20 cellular contexts compared by ENCODE assay signal in the genomic region with DNA sequence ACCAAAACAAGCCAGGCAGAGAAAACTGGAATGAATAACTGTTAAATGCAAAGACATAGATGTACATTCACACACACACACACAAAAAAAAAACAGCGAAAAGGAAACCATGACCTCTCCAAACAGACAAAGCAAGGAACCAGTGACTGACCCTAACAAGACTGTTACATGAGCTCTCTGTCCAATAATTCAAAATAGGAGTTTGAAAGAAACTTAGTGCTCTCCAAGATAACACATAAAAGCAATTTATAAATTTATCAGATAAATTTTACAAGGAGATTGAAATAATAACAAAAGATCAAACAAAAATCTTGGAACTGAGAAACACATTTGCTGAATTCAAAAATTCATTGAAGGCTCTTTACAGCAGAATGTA.
DNase-seq lines count a peak whose midpoint lies in the region; ATAC-seq, FAIRE-seq and TF ChIP-seq lines count a peak whose summit lies in the region.
"Had no signal": no experiment of that assay in that cellular context is flagged by ENCODE, and none has a peak within 500 bp of the region (broad histone marks: within the 10 kb centered on the region; RNA-seq: fewer than 3 reads in every experiment).

No MANE protein-coding gene starts in this region.

- H3K9ac ChIP-seq in KMS-11 (no peak overlapping the region), astrocyte (ENCODE audit: low read length) (no peak overlapping the region), neural cell (ENCODE audit: low read length) (no peak overlapping the region)

- no peak for DNase-seq in astrocyte (ENCODE audit: low read depth)
- DNase-seq in MG63 = no peak
- DNase-seq in stimulated activated CD4-positive, alpha-beta T cell treated with anti-CD3 and anti-CD28 coated beads, Interleukin-1b, Interleukin-23, amount 100 ng/mL, for 48 hours = no peak
- DNase-seq: BE2C; CD4-positive, alpha-beta T cell; COR-L47; DMS79; MV-4-11; NCI-H1105 treated with DMSO at 0.1 percent for 48 hours; NCI-H2029 treated with DMSO at 0.1 percent for 48 hours; NCI-H510A treated with DMSO at 0.1 percent for 48 hours; NCI-H748 treated with DMSO at 0.1 percent for 48 hours; NK-92 treated with Interleukin-12 subunit alpha and Interleukin-12 subunit beta, amount 100 ng/mL, for 24 hours; SHP77 had no signal

- H3K4me3 Mint-ChIP-seq in astrocyte (ENCODE audit: unreplicated experiment) = no peak overlapping the region
- H3K4me3 Mint-ChIP-seq: CD4-positive, alpha-beta T cell had no signal

- H3K27ac ChIP-seq in C4-2B (no peak overlapping the region), KMS-11 (no peak overlapping the region), astrocyte (ENCODE audit: low read depth, low read length) (no peak overlapping the region), neural cell (ENCODE audit: low read length) (no peak overlapping the region)
- H3K27ac ChIP-seq: A549 had no signal

- no peaks in the 10 kb centered on the region for H3K36me3 ChIP-seq in KMS-11 (ENCODE audit: insufficient read depth)
- H3K36me3 ChIP-seq in astrocyte (ENCODE audit: insufficient read depth, low read length) = no peaks in the 10 kb centered on the region
- no peaks in the 10 kb centered on the region for H3K36me3 ChIP-seq in neural cell (ENCODE audit: insufficient read depth, low read length)
- no peaks in the 10 kb centered on the region for H3K36me3 ChIP-seq in MG63
- H3K36me3 ChIP-seq: BE2C had no signal

- no peaks in the 10 kb centered on the region for H3F3A ChIP-seq in neural cell (ENCODE audit: insufficient read depth, low read length, poor library complexity, severe bottlenecking)

- H3K4me1 ChIP-seq in KMS-11 (ENCODE audit: low read depth, poor library complexity, severe bottlenecking) = no peaks in the 10 kb centered on the region
- no peaks in the 10 kb centered on the region for H3K4me1 ChIP-seq in astrocyte (ENCODE audit: insufficient read depth, low read length)
- H3K4me1 ChIP-seq: A549, BE2C had no signal

- H3K4me3 ChIP-seq in KMS-11 (IDR thresholded peaks at IDR 0.05; ENCODE audit: insufficient read depth, low read depth, low read length) (no peak overlapping the region), astrocyte (ENCODE audit: insufficient read depth, low read depth, low read length) (no peak overlapping the region), neural cell (ENCODE audit: low read length) (no peak overlapping the region), MG63 (no peak overlapping the region)
- H3K4me3 ChIP-seq: A549 had no signal

- H3K9me3 ChIP-seq in astrocyte (ENCODE audit: insufficient read depth, low read depth, low read length) = no peaks in the 10 kb centered on the region
- H3K9me3 ChIP-seq in neural cell (ENCODE audit: low read length) = peaks cover 6% of the 10 kb centered on the region
- peaks cover 19% of the 10 kb centered on the region for H3K9me3 ChIP-seq in MG63

- no peak for TF ChIP-seq EP300 in neural cell (conservative IDR thresholded peaks at IDR 0.05; ENCODE audit: poor library complexity, severe bottlenecking)

- H3K9me3 Mint-ChIP-seq in astrocyte (ENCODE audit: unreplicated experiment) = peaks cover 16% of the 10 kb centered on the region

- peak overlapping the region; percentile 96 for H3K27ac Mint-ChIP-seq in astrocyte (ENCODE audit: unreplicated experiment)
- H3K27ac Mint-ChIP-seq: CD4-positive, alpha-beta T cell had no signal

- H3K27me3 ChIP-seq in KMS-11 (ENCODE audit: insufficient read depth, low read depth) (no peaks in the 10 kb centered on the region), astrocyte (ENCODE audit: insufficient read depth, low read length) (no peaks in the 10 kb centered on the region), neural cell (ENCODE audit: insufficient read depth, low read depth, low read length) (no peaks in the 10 kb centered on the region), MG63 (no peaks in the 10 kb centered on the region)
- H3K27me3 ChIP-seq: BE2C had no signal

- no peak for FAIRE-seq in astrocyte (lab: Jason Lieb, UNC)
- FAIRE-seq: A549, GM19239 had no signal

- no peak overlapping the region for H2AFZ ChIP-seq in KMS-11 (ENCODE audit: low read depth)
- H2AFZ ChIP-seq in astrocyte (ENCODE audit: low read depth, low read length) = no peak overlapping the region
- no peak overlapping the region for H2AFZ ChIP-seq in neural cell (ENCODE audit: low read depth, low read length)

- H3K27me3 Mint-ChIP-seq in astrocyte (ENCODE audit: low read depth, unreplicated experiment) = no peaks in the 10 kb centered on the region
- H3K27me3 Mint-ChIP-seq: CD4-positive, alpha-beta T cell had no signal

- TF ChIP-seq RAD21 in neural cell (conservative IDR thresholded peaks at IDR 0.05) = no peak

- H3K4me1 Mint-ChIP-seq in astrocyte (ENCODE audit: low read depth, unreplicated experiment) = peaks cover 3% of the 10 kb centered on the region

- H3K4me2 ChIP-seq in KMS-11 = no peak overlapping the region
- H3K4me2 ChIP-seq in astrocyte (ENCODE audit: low read length) = no peak overlapping the region
- H3K4me2 ChIP-seq in neural cell (ENCODE audit: low read length) = no peak overlapping the region
- H3K4me2 ChIP-seq: A549 had no signal

- peaks cover 4% of the 10 kb centered on the region for H3K36me3 Mint-ChIP-seq in astrocyte (ENCODE audit: low read depth, unreplicated experiment)

- no peaks in the 10 kb centered on the region for H4K20me1 ChIP-seq in KMS-11 (ENCODE audit: insufficient read depth)
- no peaks in the 10 kb centered on the region for H4K20me1 ChIP-seq in astrocyte (ENCODE audit: insufficient read depth, low read length)
- H4K20me1 ChIP-seq in neural cell (ENCODE audit: insufficient read depth) = no peaks in the 10 kb centered on the region

- no peaks in the 10 kb centered on the region for H3K79me2 ChIP-seq in KMS-11 (ENCODE audit: insufficient read depth, low read depth)
- no peaks in the 10 kb centered on the region for H3K79me2 ChIP-seq in astrocyte (ENCODE audit: insufficient read depth, low read length)
- H3K79me2 ChIP-seq in neural cell (replicated peaks; ENCODE audit: insufficient read depth, low read length) = no peaks in the 10 kb centered on the region

- ATAC-seq in HG02970 (IDR thresholded peaks at IDR 0.05; ENCODE audit: low FRiP score, unreplicated experiment) = no peak
- ATAC-seq: A549 had no signal

- H3K9me2 ChIP-seq in neural cell (ENCODE audit: insufficient read depth, low read length) = no peaks in the 10 kb centered on the region

- TF ChIP-seq CTCF in C4-2B (conservative IDR thresholded peaks at IDR 0.05) = peak; percentile 43
- peak; percentile 19; the same call in 1 of the 2 replicates for TF ChIP-seq CTCF in KMS-11 (conservative IDR thresholded peaks at IDR 0.05; ENCODE audit: low read depth, low read length)
- no peak for TF ChIP-seq CTCF in astrocyte (IDR thresholded peaks at IDR 0.05; ENCODE audit: insufficient read depth, low read depth, low read length)
- TF ChIP-seq CTCF in neural cell (IDR thresholded peaks at IDR 0.05; ENCODE audit: poor library complexity, severe bottlenecking) = no peak

TF ChIP-seq in neural cell, 6 proteins besides CTCF, POLR2A, EP300 and RAD21:
- TF ChIP-seq EZH2 (IDR thresholded peaks at IDR 0.05; ENCODE audit: borderline replicate concordance, insufficient read depth, low read length, poor library complexity, severe bottlenecking) (no peak), SMC3 (conservative IDR thresholded peaks at IDR 0.05; ENCODE audit: poor library complexity) (peak; percentile 9)
TF ChIP-seq in neural cell: peak in this region for 1.

Comparison
In these comparisons a context has a peak if more than half of its experiments do, and no peak if none do; other contexts are left out.
1. CTCF ChIP-seq: peak in C4-2B (single experiment) and KMS-11 (single experiment); none in astrocyte (single experiment) and neural cell (single experiment).